ENCODE assay signal across 20 cellular contexts in the genomic region with DNA sequence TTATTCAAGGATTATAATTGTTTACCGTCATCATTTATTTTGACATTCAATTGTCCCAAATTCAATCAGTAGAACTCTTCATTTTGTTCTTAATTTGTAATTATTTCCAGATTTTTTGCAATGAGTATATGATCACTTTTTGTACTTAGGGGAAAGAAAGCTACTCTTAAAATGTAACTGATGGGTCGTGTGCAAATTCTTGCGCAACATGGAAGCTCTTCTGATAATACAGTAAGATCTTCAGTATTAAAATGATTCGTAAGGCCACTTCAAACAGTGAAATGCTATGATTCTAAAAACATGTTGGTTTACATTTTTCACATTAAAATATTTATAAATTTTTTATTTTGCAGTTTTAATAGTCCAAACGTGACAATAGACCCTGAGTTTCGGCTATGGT.
DNase-seq lines count a peak whose midpoint lies in the region; ATAC-seq, FAIRE-seq and TF ChIP-seq lines count a peak whose summit lies in the region.
"Had no signal": no experiment of that assay in that cellular context is flagged by ENCODE, and none has a peak within 500 bp of the region (broad histone marks: within the 10 kb centered on the region; RNA-seq: fewer than 3 reads in every experiment).

No MANE protein-coding gene starts in this region.

- no TSS peak for BruUV-seq in HepG2 (replicated peaks; lab: Mats Ljungman, UMichigan)

- TF ChIP-seq RAD21 in HepG2 (CRISPR knock-in tag; IDR thresholded peaks at IDR 0.05) = no peak
- no peak for TF ChIP-seq RAD21 in Ishikawa (IDR thresholded peaks at IDR 0.05; ENCODE audit: low read depth)

- DNase-seq in HepG2 (ENCODE audit: low spot score) = no peak
- DNase-seq in right lobe of liver = no peak
- DNase-seq in amniotic epithelial cell (ENCODE audit: low read depth) = peak; percentile 14
- DNase-seq in DMS53 treated with DMSO at 0.1 percent for 48 hours (lab: John Stamatoyannopoulos, UW; ENCODE audit: unreplicated experiment) = no peak
- DNase-seq in stimulated activated effector memory CD8-positive, alpha-beta T cell treated with anti-CD3 and anti-CD28 coated beads, Interleukin-12 subunit alpha, Interleukin-12 subunit beta, amount 100 ng/mL, for 72 hours (ENCODE audit: low spot score in 2 of 2) = no peak
- DNase-seq: 8988T; C1 segment of cervical spinal cord; Calu3; CD4-positive, alpha-beta memory T cell; COR-L47; DMS53; DND-41; GM23248; H9; HFFc6 had no signal

- CTCF ChIA-PET in HepG2 (lab: Yijun Ruan, JAX; ENCODE audit: low intra/inter-chr PET ratio, low total read pairs) = no interaction called here

- FAIRE-seq in HepG2 (lab: Jason Lieb, UNC) (no peak), endometrium (lab: Jason Lieb, UNC) (peak; percentile 18)
- FAIRE-seq: G401.6, GM19239 had no signal

- H3K27ac Mint-ChIP-seq in stimulated activated effector memory CD8-positive, alpha-beta T cell treated with anti-CD3 and anti-CD28 coated beads, Interleukin-12 subunit alpha, Interleukin-12 subunit beta, amount 100 ng/mL, for 72 hours = no peak overlapping the region
- H3K27ac Mint-ChIP-seq: CD4-positive, alpha-beta memory T cell; H9; HFFc6 had no signal

- no peaks in the 10 kb centered on the region for H3K4me1 Mint-ChIP-seq in stimulated activated effector memory CD8-positive, alpha-beta T cell treated with anti-CD3 and anti-CD28 coated beads, Interleukin-12 subunit alpha, Interleukin-12 subunit beta, amount 100 ng/mL, for 72 hours
- H3K4me1 Mint-ChIP-seq: CD4-positive, alpha-beta memory T cell had no signal

- no peak overlapping the region for H3K4me2 ChIP-seq in HepG2 (ENCODE audit: low read depth, low read length)

- H3K4me3 Mint-ChIP-seq in stimulated activated effector memory CD8-positive, alpha-beta T cell treated with anti-CD3 and anti-CD28 coated beads, Interleukin-12 subunit alpha, Interleukin-12 subunit beta, amount 100 ng/mL, for 72 hours = no peak overlapping the region
- H3K4me3 Mint-ChIP-seq: CD4-positive, alpha-beta memory T cell; H9; HFFc6 had no signal

- H3K27ac ChIP-seq in HepG2 (ENCODE audit: extremely low read length, insufficient read depth, low read length) (no peak overlapping the region), right lobe of liver (no peak overlapping the region)
- H3K27ac ChIP-seq: GM23248 had no signal

- in situ Hi-C loops in HepG2 (cut with HindIII; ENCODE audit: extremely low pct_ligation_motif_present, low pct_unique_long_range_greater_than_20kb) = no loop called here

- no peaks in the 10 kb centered on the region for H3K4me1 ChIP-seq in HepG2 (ENCODE audit: insufficient read depth, low read length)
- H3K4me1 ChIP-seq in right lobe of liver = peaks cover 0 to 5% (median 0%) of the 10 kb centered on the region in 4 donors

- no peaks in the 10 kb centered on the region for H3K9me3 ChIP-seq in HepG2 (ENCODE audit: low read length)
- no peaks in the 10 kb centered on the region for H3K9me3 ChIP-seq in right lobe of liver

- H3K4me3 ChIP-seq in HepG2 (replicated peaks in 1 of 3; ENCODE audit: insufficient read depth in 1 of 3, low read depth in 2 of 3, low read length in 3 of 3) (no peak overlapping the region), right lobe of liver (no peak overlapping the region)
- H3K4me3 ChIP-seq: GM23248 had no signal

- POLR2A ChIA-PET in HepG2 (lab: Yijun Ruan, JAX) = no interaction called here

- TF ChIP-seq POLR2A in HepG2 (IDR thresholded peaks at IDR 0.05; ENCODE audit: insufficient read depth in 1 of 2, low read depth in 2 of 2, low read length in 2 of 2) (no peak), right lobe of liver (IDR thresholded peaks at IDR 0.05) (no peak)

- H3K36me3 Mint-ChIP-seq in stimulated activated effector memory CD8-positive, alpha-beta T cell treated with anti-CD3 and anti-CD28 coated beads, Interleukin-12 subunit alpha, Interleukin-12 subunit beta, amount 100 ng/mL, for 72 hours = no peaks in the 10 kb centered on the region
- H3K36me3 Mint-ChIP-seq: CD4-positive, alpha-beta memory T cell had no signal

- H3K27me3 ChIP-seq in HepG2 (ENCODE audit: control insufficient read depth in 1 of 2, insufficient read depth in 2 of 2, low read length in 2 of 2) (no peaks in the 10 kb centered on the region; a peak in 1 of 5 replicates), right lobe of liver (no peaks in the 10 kb centered on the region)

- H3K9ac ChIP-seq in HepG2 (ENCODE audit: insufficient read depth, low read depth, low read length) = no peak overlapping the region
- H3K9ac ChIP-seq: GM23248 had no signal

- H3K36me3 ChIP-seq in HepG2 (replicated peaks in 1 of 2; ENCODE audit: control insufficient read depth in 1 of 2, insufficient read depth in 2 of 2, low read length in 2 of 2) = no peaks in the 10 kb centered on the region
- no peaks in the 10 kb centered on the region for H3K36me3 ChIP-seq in right lobe of liver

- H4K20me1 ChIP-seq in HepG2 (ENCODE audit: insufficient read depth, low read length) = no peaks in the 10 kb centered on the region

- no peak for TF ChIP-seq CTCF in HepG2 (CRISPR knock-in tag; IDR thresholded peaks at IDR 0.05)
- no peak for TF ChIP-seq CTCF in right lobe of liver (IDR thresholded peaks at IDR 0.05)

- ATAC-seq in HepG2 (no peak), right lobe of liver (no peak), HG02852 (IDR thresholded peaks at IDR 0.05; ENCODE audit: unreplicated experiment) (no peak)
- ATAC-seq in stimulated activated effector memory CD8-positive, alpha-beta T cell treated with anti-CD3 and anti-CD28 coated beads, Interleukin-12 subunit alpha, Interleukin-12 subunit beta, amount 100 ng/mL, for 72 hours = no peak

- no peak for TF ChIP-seq EP300 in HepG2 (IDR thresholded peaks at IDR 0.05; ENCODE audit: low read depth in 2 of 2, low read length in 2 of 2)
- no peak for TF ChIP-seq EP300 in HepG2 (CRISPR knock-in tag; IDR thresholded peaks at IDR 0.05; ENCODE audit: borderline replicate concordance)
- no peak for TF ChIP-seq EP300 in Ishikawa (IDR thresholded peaks at IDR 0.05; ENCODE audit: borderline replicate concordance)

- intact Hi-C loops in HepG2 (cut with micrococcal nuclease; ENCODE audit: unreplicated experiment) = no loop called here
- intact Hi-C loops in right lobe of liver (cut with DNase I) = no loop called here

- no peak overlapping the region for H2AFZ ChIP-seq in HepG2 (ENCODE audit: low read length)
- H2AFZ ChIP-seq: GM23248 had no signal

- H3K9me3 Mint-ChIP-seq in stimulated activated effector memory CD8-positive, alpha-beta T cell treated with anti-CD3 and anti-CD28 coated beads, Interleukin-12 subunit alpha, Interleukin-12 subunit beta, amount 100 ng/mL, for 72 hours = no peaks in the 10 kb centered on the region
- H3K9me3 Mint-ChIP-seq: CD4-positive, alpha-beta memory T cell; H9; HFFc6 had no signal

- H3K79me2 ChIP-seq in HepG2 (ENCODE audit: insufficient read depth, low read length) = no peaks in the 10 kb centered on the region

- 76% methylated on average over 6 of the region's 6 CpGs for WGBS in HepG2 (ENCODE audit: low lambda C conversion rate)
- 89% methylated on average over 6 of the region's 6 CpGs for WGBS in right lobe of liver (ENCODE audit: insufficient coverage, low coverage, low lambda C conversion rate, missing lambda C conversion rate)

TF ChIP-seq in HepG2, 621 proteins besides CTCF, POLR2A, EP300 and RAD21 (continues in another document):
- TF ChIP-seq, protein P1, sequence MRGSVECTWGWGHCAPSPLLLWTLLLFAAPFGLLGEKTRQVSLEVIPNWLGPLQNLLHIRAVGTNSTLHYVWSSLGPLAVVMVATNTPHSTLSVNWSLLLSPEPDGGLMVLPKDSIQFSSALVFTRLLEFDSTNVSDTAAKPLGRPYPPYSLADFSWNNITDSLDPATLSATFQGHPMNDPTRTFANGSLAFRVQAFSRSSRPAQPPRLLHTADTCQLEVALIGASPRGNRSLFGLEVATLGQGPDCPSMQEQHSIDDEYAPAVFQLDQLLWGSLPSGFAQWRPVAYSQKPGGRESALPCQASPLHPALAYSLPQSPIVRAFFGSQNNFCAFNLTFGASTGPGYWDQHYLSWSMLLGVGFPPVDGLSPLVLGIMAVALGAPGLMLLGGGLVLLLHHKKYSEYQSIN (CRISPR knock-in tag; IDR thresholded peaks at IDR 0.05; ENCODE audit: borderline replicate concordance) = no peak

TF ChIP-seq in Ishikawa, 13 proteins besides CTCF, POLR2A, EP300 and RAD21:
- TF ChIP-seq TEAD4 (IDR thresholded peaks at IDR 0.05) (no peak), CEBPB (IDR thresholded peaks at IDR 0.05) (peak; percentile 77)
